ENCODE assay signal across 1 cellular context in genomic region chr12:65765436-65765813, GRCh38.
TF ChIP-seq lines count a peak whose summit lies in the region.

No MANE protein-coding gene starts in this region.

TF ChIP-seq in HCT116, 20 proteins besides CTCF, POLR2A, EP300 and RAD21 (continued from another document):
- TF ChIP-seq REST (IDR thresholded peaks at IDR 0.05; ENCODE audit: low read depth) = no peak
- no peak for TF ChIP-seq ZBTB33 (IDR thresholded peaks at IDR 0.05; ENCODE audit: extremely low read depth, insufficient replicate concordance, low read length)
- no peak for TF ChIP-seq TCF7L2 (IDR thresholded peaks at IDR 0.05; ENCODE audit: borderline replicate concordance, extremely low read depth, insufficient read depth, insufficient read length)
- peak; percentile 34 for TF ChIP-seq JUND (IDR thresholded peaks at IDR 0.05)
- no peak for TF ChIP-seq ELF1 (IDR thresholded peaks at IDR 0.05; ENCODE audit: borderline replicate concordance, low read depth)
- no peak; the same call in 1 of the 2 replicates for TF ChIP-seq FOSL1 (IDR thresholded peaks at IDR 0.05; ENCODE audit: low read depth)
- no peak for TF ChIP-seq ZFX (IDR thresholded peaks at IDR 0.05)
TF ChIP-seq in HCT116: peak in this region for 4.
